Comparison of ENCODE assay signal across 10 cellular contexts in genomic region chr5:94577466-94578245, GRCh38. TPM values are rescaled to one million over a fixed set of nuclear protein-coding genes. Genes with fewer than 3 reads are reported as not detected.
DNase-seq lines count a peak whose midpoint lies in the region; ATAC-seq and TF ChIP-seq lines count a peak whose summit lies in the region.
"Had no signal": no experiment of that assay in that cellular context is flagged by ENCODE, and none has a peak within 500 bp of the region (broad histone marks: within the 10 kb centered on the region; RNA-seq: fewer than 3 reads in every experiment).

No MANE protein-coding gene starts in this region.

- no peak for TF ChIP-seq CTCF in transverse colon (IDR thresholded peaks at IDR 0.05)

- DNase-seq in memory B cell (ENCODE audit: low spot score in 2 of 2): peak in 1 of 2 donors; percentile 0
- no peak for DNase-seq in activated CD4-positive, CD25-positive, alpha-beta regulatory T cell treated with anti-CD3 and anti-CD28 coated beads, Interleukin-2, amount 50 U/mL, for 72 hours
- DNase-seq in NCI-H510A treated with DMSO at 0.1 percent for 48 hours (lab: John Stamatoyannopoulos, UW): no peak
- no peak for DNase-seq in COR-L47 (lab: John Stamatoyannopoulos, UW)
- no peak for DNase-seq in transverse colon
- DNase-seq: gastrocnemius medialis had no signal

- H3K27me3 ChIP-seq in transverse colon: no peaks in the 10 kb centered on the region
- H3K27me3 ChIP-seq: gastrocnemius medialis had no signal

- no peaks in the 10 kb centered on the region for H3K9me3 ChIP-seq in transverse colon
- H3K9me3 ChIP-seq: gastrocnemius medialis had no signal

- in situ Hi-C loops in transverse colon (cut with MboI; ENCODE audit: low pct_ligation_motif_present in 1 of 4, low pct_unique_long_range_greater_than_20kb in 1 of 4, low sequenced_read_pairs in 3 of 4): no loop called here

- no peak for TF ChIP-seq EP300 in transverse colon (IDR thresholded peaks at IDR 0.05; ENCODE audit: low read depth)

- H3K4me1 ChIP-seq in transverse colon: no peaks in the 10 kb centered on the region
- H3K4me1 ChIP-seq: gastrocnemius medialis had no signal

- ATAC-seq in GM18519 (IDR thresholded peaks at IDR 0.05; ENCODE audit: low FRiP score, unreplicated experiment) (peak; percentile 73), GM21576 (IDR thresholded peaks at IDR 0.05; ENCODE audit: unreplicated experiment) (peak; percentile 92), HG03439 (IDR thresholded peaks at IDR 0.05; ENCODE audit: unreplicated experiment) (peak; percentile 83), memory B cell (ENCODE audit: low read depth) (peak; percentile 44)
- ATAC-seq: gastrocnemius medialis had no signal

- H3K4me1 Mint-ChIP-seq in memory B cell: peaks cover 8% of the 10 kb centered on the region

- no peak overlapping the region for H3K4me3 ChIP-seq in transverse colon
- H3K4me3 ChIP-seq: gastrocnemius medialis had no signal

- H3K27me3 Mint-ChIP-seq in memory B cell: no peaks in the 10 kb centered on the region
- H3K27me3 Mint-ChIP-seq: activated naive CD8-positive, alpha-beta T cell had no signal

- H3K27ac Mint-ChIP-seq in memory B cell: no peak overlapping the region
- H3K27ac Mint-ChIP-seq: activated naive CD8-positive, alpha-beta T cell had no signal

- H3K4me3 Mint-ChIP-seq in memory B cell: no peak overlapping the region
- H3K4me3 Mint-ChIP-seq: activated naive CD8-positive, alpha-beta T cell had no signal

- peaks cover 0 to 1% (median 0%) of the 10 kb centered on the region in 4 donors for H3K36me3 ChIP-seq in transverse colon
- H3K36me3 ChIP-seq: gastrocnemius medialis had no signal

- intact Hi-C loops in transverse colon (cut with DNase I; ENCODE audit: low total_unique reads): no loop called here

- no peak for TF ChIP-seq POLR2A in transverse colon (IDR thresholded peaks at IDR 0.05)

- H3K36me3 Mint-ChIP-seq in memory B cell: no peaks in the 10 kb centered on the region

- H3K27ac ChIP-seq in transverse colon: no peak overlapping the region
- H3K27ac ChIP-seq: gastrocnemius medialis had no signal

- no peaks in the 10 kb centered on the region for H3K9me3 Mint-ChIP-seq in memory B cell

RNA-seq across cellular contexts. Expression of gene KIAA0825, which starts 40.7 kb away (rescaled TPM):
- total RNA-seq in transverse colon: 1 to 10 TPM; 1.2 to 5.3 (median 4.0) TPM

RNA-seq across cellular contexts. Expression of gene SLF1, which starts 40.8 kb away (rescaled TPM):
- 10 to 100 TPM in 3 of 4 donors, 1 to 10 TPM in 1; 3.2 to 13.5 (median 10.9) TPM for total RNA-seq in transverse colon
